ENCODE assay signal across 22 cellular contexts in genomic region chr7:92708105-92709042, GRCh38.
A peak's percentile ranks its signal among the peaks of the same experiment; 100 is the strongest.
DNase-seq lines count a peak whose midpoint lies in the region; ATAC-seq and TF ChIP-seq lines count a peak whose summit lies in the region.
"Had no signal": no experiment of that assay in that cellular context is flagged by ENCODE, and none has a peak within 500 bp of the region (broad histone marks: within the 10 kb centered on the region; RNA-seq: fewer than 3 reads in every experiment).

No MANE protein-coding gene starts in this region.

- H3K27me3 ChIP-seq in OCI-LY3 (ENCODE audit: low read depth, low read length) = no peaks in the 10 kb centered on the region
- no peaks in the 10 kb centered on the region for H3K27me3 ChIP-seq in smooth muscle cell (ENCODE audit: low read depth)
- H3K27me3 ChIP-seq in uterus = no peaks in the 10 kb centered on the region
- H3K27me3 ChIP-seq: BLaER1 treated with 17β-estradiol and CSF1 and Interleukin-3, amounts not matched to agents 10 nM and 100 nM had no signal

- H3K9ac ChIP-seq in OCI-LY3 (ENCODE audit: low read length) = no peak overlapping the region
- H3K9ac ChIP-seq in smooth muscle cell (ENCODE audit: low read depth) = no peak overlapping the region
- H3K9ac ChIP-seq: BLaER1 treated with 17β-estradiol and CSF1 and Interleukin-3, amounts not matched to agents 10 nM and 100 nM had no signal

- H3K36me3 ChIP-seq in OCI-LY3 (replicated peaks; ENCODE audit: low read depth, low read length) (peaks cover 24% of the 10 kb centered on the region), smooth muscle cell (ENCODE audit: low read depth) (peaks cover 3% of the 10 kb centered on the region), uterus (no peaks in the 10 kb centered on the region)

- H3F3A ChIP-seq in smooth muscle cell (ENCODE audit: low read depth) = peaks cover 4% of the 10 kb centered on the region

- TF ChIP-seq POLR2A in uterus (IDR thresholded peaks at IDR 0.05) = no peak

- no peak for TF ChIP-seq CTCF in OCI-LY3 (IDR thresholded peaks at IDR 0.05; ENCODE audit: low read depth, low read length)
- no peak for TF ChIP-seq CTCF in smooth muscle cell (IDR thresholded peaks at IDR 0.05; ENCODE audit: borderline replicate concordance, insufficient read depth, poor library complexity, severe bottlenecking)
- no peak for TF ChIP-seq CTCF in uterus (IDR thresholded peaks at IDR 0.05)

- peak; percentile 77 to 79 for ATAC-seq in activated T-cell treated with anti-CD3 and anti-CD28 coated beads, Interleukin-2, amount 50 U/mL, for 4 hours
- ATAC-seq in GM18861 (IDR thresholded peaks at IDR 0.05; ENCODE audit: unreplicated experiment) = peak; percentile 55
- no peak for ATAC-seq in sciatic nerve
- ATAC-seq: left ventricle myocardium superior; naive thymus-derived CD8-positive, alpha-beta T cell; PC-3; stimulated activated memory B cell treated with anti-CD40 and anti-IgM and Interleukin-4, amounts not matched to agents 10 μg/mL and 1 μg/mL and 100 μg/mL, for 72 hours had no signal

- no peak overlapping the region for H2AFZ ChIP-seq in OCI-LY3 (ENCODE audit: low read depth, low read length)
- H2AFZ ChIP-seq in smooth muscle cell (ENCODE audit: low read depth) = no peak overlapping the region

- peaks cover 44% of the 10 kb centered on the region for H3K4me1 Mint-ChIP-seq in activated T-cell treated with anti-CD3 and anti-CD28 coated beads, Interleukin-2, amount 50 U/mL, for 4 hours (ENCODE audit: low read depth)
- H3K4me1 Mint-ChIP-seq: stimulated activated memory B cell treated with anti-CD40 and anti-IgM and Interleukin-4, amounts not matched to agents 10 μg/mL and 1 μg/mL and 100 μg/mL, for 72 hours had no signal

- intact Hi-C loops in sciatic nerve (cut with DNase I) = no loop called here
- intact Hi-C loops in uterus (cut with DNase I; ENCODE audit: low total_unique reads) = no loop called here

- H3K4me3 Mint-ChIP-seq in activated T-cell treated with anti-CD3 and anti-CD28 coated beads, Interleukin-2, amount 50 U/mL, for 4 hours = no peak overlapping the region
- H3K4me3 Mint-ChIP-seq: naive thymus-derived CD8-positive, alpha-beta T cell; stimulated activated memory B cell treated with anti-CD40 and anti-IgM and Interleukin-4, amounts not matched to agents 10 μg/mL and 1 μg/mL and 100 μg/mL, for 72 hours had no signal

- no peak for DNase-seq in activated T-cell treated with anti-CD3 and anti-CD28 coated beads, Interleukin-2, amount 50 U/mL, for 4 hours
- no peak for DNase-seq in activated T-cell treated with anti-CD3 and anti-CD28 coated beads, Interleukin-2, amount 50 U/mL, for 1 hour
- DNase-seq in smooth muscle cell (lab: John Stamatoyannopoulos, UW; ENCODE audit: unreplicated experiment) (no peak), sciatic nerve (ENCODE audit: low spot score) (no peak), uterus (no peak)
- DNase-seq in activated effector memory CD4-positive, alpha-beta T cell treated with anti-CD3 and anti-CD28 coated beads, Interleukin-2, amount 50 U/mL, for 16 hours = no peak
- DNase-seq: activated CD8-positive, alpha-beta memory T cell treated with anti-CD3 and anti-CD28 coated beads, Interleukin-2, amount 50 U/mL, for 4 hours; cerebellar nuclear complex; COR-L47; islet precursor cell; left ventricle myocardium superior; midbrain; naive thymus-derived CD8-positive, alpha-beta T cell; NCI-H1417; NCI-H2107; PC-3; SHP77; stimulated activated CD4-positive, alpha-beta T cell treated with anti-CD3 and anti-CD28 coated beads, Interleukin-2, amount 100 ng/mL, for 48 hours had no signal

- H3K4me3 ChIP-seq in OCI-LY3 (ENCODE audit: low read length) (no peak overlapping the region), smooth muscle cell (no peak overlapping the region), uterus (no peak overlapping the region)
- H3K4me3 ChIP-seq: BLaER1 treated with 17β-estradiol and CSF1 and Interleukin-3, amounts not matched to agents 10 nM and 100 nM had no signal

- H3K4me1 ChIP-seq in OCI-LY3 (ENCODE audit: low read length) = peaks cover 22% of the 10 kb centered on the region
- H3K4me1 ChIP-seq in smooth muscle cell (ENCODE audit: low read depth) = no peaks in the 10 kb centered on the region
- H3K4me1 ChIP-seq in uterus = no peaks in the 10 kb centered on the region
- H3K4me1 ChIP-seq: BLaER1 treated with 17β-estradiol and CSF1 and Interleukin-3, amounts not matched to agents 10 nM and 100 nM had no signal

- peaks cover 13% of the 10 kb centered on the region; the same call in 1 of the 2 replicates for H3K9me3 ChIP-seq in OCI-LY3 (ENCODE audit: insufficient read depth, low read length)
- H3K9me3 ChIP-seq in smooth muscle cell (replicated peaks; ENCODE audit: low read depth) = no peaks in the 10 kb centered on the region
- no peaks in the 10 kb centered on the region for H3K9me3 ChIP-seq in uterus

- no peaks in the 10 kb centered on the region for H3K27me3 Mint-ChIP-seq in activated T-cell treated with anti-CD3 and anti-CD28 coated beads, Interleukin-2, amount 50 U/mL, for 4 hours (ENCODE audit: low read depth)
- H3K27me3 Mint-ChIP-seq: stimulated activated memory B cell treated with anti-CD40 and anti-IgM and Interleukin-4, amounts not matched to agents 10 μg/mL and 1 μg/mL and 100 μg/mL, for 72 hours had no signal

- H3K4me2 ChIP-seq in OCI-LY3 (ENCODE audit: low read length) (peak overlapping the region; percentile 16), smooth muscle cell (no peak overlapping the region)
- H3K4me2 ChIP-seq: BLaER1 treated with 17β-estradiol and CSF1 and Interleukin-3, amounts not matched to agents 10 nM and 100 nM had no signal

- no peaks in the 10 kb centered on the region for H3K9me3 Mint-ChIP-seq in activated T-cell treated with anti-CD3 and anti-CD28 coated beads, Interleukin-2, amount 50 U/mL, for 4 hours
- H3K9me3 Mint-ChIP-seq: naive thymus-derived CD8-positive, alpha-beta T cell; stimulated activated memory B cell treated with anti-CD40 and anti-IgM and Interleukin-4, amounts not matched to agents 10 μg/mL and 1 μg/mL and 100 μg/mL, for 72 hours had no signal

- H3K36me3 Mint-ChIP-seq in activated T-cell treated with anti-CD3 and anti-CD28 coated beads, Interleukin-2, amount 50 U/mL, for 4 hours (ENCODE audit: insufficient read depth) = peaks cover 34% of the 10 kb centered on the region

- WGBS in smooth muscle cell (ENCODE audit: low lambda C conversion rate) = 84% methylated on average over 5 of the region's 5 CpGs

- H3K79me2 ChIP-seq in OCI-LY3 (ENCODE audit: low read length) = peaks cover 13% of the 10 kb centered on the region
- peaks cover 59% of the 10 kb centered on the region for H3K79me2 ChIP-seq in smooth muscle cell (ENCODE audit: low read depth)

- H3K27ac ChIP-seq in OCI-LY3 (ENCODE audit: low read length) (no peak overlapping the region), smooth muscle cell (ENCODE audit: low read depth) (peak overlapping the region; percentile 8), uterus (no peak overlapping the region)
- H3K27ac ChIP-seq: BLaER1 treated with 17β-estradiol and CSF1 and Interleukin-3, amounts not matched to agents 10 nM and 100 nM had no signal

- H4K20me1 ChIP-seq in OCI-LY3 (ENCODE audit: insufficient read depth, low read length) (peaks cover 6% of the 10 kb centered on the region; the same call in 1 of the 2 replicates), smooth muscle cell (ENCODE audit: low read depth) (no peaks in the 10 kb centered on the region)
- H4K20me1 ChIP-seq: BLaER1 treated with 17β-estradiol and CSF1 and Interleukin-3, amounts not matched to agents 10 nM and 100 nM had no signal
